Comparison of ENCODE assay signal across 11 cellular contexts in genomic region chr1:96416690-96417444, GRCh38.
DNase-seq lines count a peak whose midpoint lies in the region; ATAC-seq and TF ChIP-seq lines count a peak whose summit lies in the region.
"Had no signal": no experiment of that assay in that cellular context is flagged by ENCODE, and none has a peak within 500 bp of the region (broad histone marks: within the 10 kb centered on the region; RNA-seq: fewer than 3 reads in every experiment).

No MANE protein-coding gene starts in this region.

- no peak overlapping the region for H3K9ac ChIP-seq in endodermal cell (ENCODE audit: extremely low read depth, low read length, poor library complexity, severe bottlenecking)

- no peak overlapping the region for H3K27ac ChIP-seq in endodermal cell (ENCODE audit: low read depth, low read length)
- H3K27ac ChIP-seq: pancreas, upper lobe of left lung had no signal

- intact Hi-C loops in Calu3 (cut with micrococcal nuclease; ENCODE audit: unreplicated experiment): no loop called here

- CTCF ChIA-PET in Calu3 (lab: Charles Lee): no interaction called here

- ATAC-seq in GM21528 (IDR thresholded peaks at IDR 0.05; ENCODE audit: low FRiP score, unreplicated experiment) (peak; percentile 92), HG03457 (IDR thresholded peaks at IDR 0.05; ENCODE audit: unreplicated experiment) (peak; percentile 99)
- ATAC-seq: WTC11 had no signal

- no TSS peak for BruUV-seq in Calu3 (replicated peaks; lab: Mats Ljungman, UMichigan)

- H3K9me3 Mint-ChIP-seq in Calu3 (ENCODE audit: low read depth, unreplicated experiment): no peaks in the 10 kb centered on the region
- no peaks in the 10 kb centered on the region for H3K9me3 Mint-ChIP-seq in endodermal cell
- H3K9me3 Mint-ChIP-seq: WTC11 had no signal

- no peak overlapping the region for H3K4me3 ChIP-seq in endodermal cell (ENCODE audit: low read length)
- H3K4me3 ChIP-seq: pancreas, upper lobe of left lung had no signal

- DNase-seq in GM13977 (ENCODE audit: low spot score) (peak; percentile 27), fibroblast of peridontal ligament (ENCODE audit: extremely low read depth) (peak; percentile 44), NCI-H510A (lab: John Stamatoyannopoulos, UW) (no peak), Calu3 (no peak), NCI-H2227 (lab: John Stamatoyannopoulos, UW; ENCODE audit: unreplicated experiment) (no peak), endodermal cell (no peak)
- DNase-seq: pancreas, upper lobe of left lung had no signal

- H3K36me3 Mint-ChIP-seq in Calu3 (ENCODE audit: insufficient read depth, unreplicated experiment) (no peaks in the 10 kb centered on the region), endodermal cell (ENCODE audit: low read depth) (no peaks in the 10 kb centered on the region)
- H3K36me3 Mint-ChIP-seq: WTC11 had no signal

- H3K9me3 ChIP-seq in endodermal cell (ENCODE audit: control insufficient read depth, low read length): no peaks in the 10 kb centered on the region
- H3K9me3 ChIP-seq: pancreas, upper lobe of left lung had no signal

- H3K27me3 Mint-ChIP-seq in Calu3 (ENCODE audit: unreplicated experiment) (no peaks in the 10 kb centered on the region), endodermal cell (ENCODE audit: insufficient read depth) (no peaks in the 10 kb centered on the region)

- TF ChIP-seq CTCF in GM13977 (IDR thresholded peaks at IDR 0.05; ENCODE audit: extremely low read depth, insufficient read depth, missing control alignments) (no peak), Calu3 (IDR thresholded peaks at IDR 0.05; ENCODE audit: unreplicated experiment) (no peak), endodermal cell (conservative IDR thresholded peaks at IDR 0.05) (no peak)

- in situ Hi-C loops in GM13977 (cut with MboI; ENCODE audit: low pct_unique_long_range_greater_than_20kb, low sequenced_read_pairs, unreplicated experiment): no loop called here

- WGBS in endodermal cell (ENCODE audit: insufficient coverage in 1 of 2, insufficient read length in 1 of 2), 2 experiments: 91 to 100% methylated on average over 3 to 6 of the region's 6 CpGs

- no peaks in the 10 kb centered on the region for H3K4me1 Mint-ChIP-seq in Calu3 (ENCODE audit: low read depth, unreplicated experiment)
- H3K4me1 Mint-ChIP-seq in endodermal cell: no peaks in the 10 kb centered on the region
- H3K4me1 Mint-ChIP-seq: WTC11 had no signal

- H3K4me1 ChIP-seq in endodermal cell (ENCODE audit: control insufficient read depth, insufficient read depth, low read length): no peaks in the 10 kb centered on the region
- H3K4me1 ChIP-seq: pancreas, upper lobe of left lung had no signal

- H3K27ac Mint-ChIP-seq in Calu3 (ENCODE audit: unreplicated experiment): no peak overlapping the region
- no peak overlapping the region for H3K27ac Mint-ChIP-seq in endodermal cell
- H3K27ac Mint-ChIP-seq: WTC11 had no signal

- H3K27me3 ChIP-seq in endodermal cell (ENCODE audit: control insufficient read depth, insufficient read depth, low read length, poor library complexity, severe bottlenecking): no peaks in the 10 kb centered on the region
- H3K27me3 ChIP-seq: pancreas, upper lobe of left lung had no signal

- H3K4me3 Mint-ChIP-seq in Calu3 (ENCODE audit: low read depth, unreplicated experiment) (no peak overlapping the region), endodermal cell (no peak overlapping the region)
- H3K4me3 Mint-ChIP-seq: WTC11 had no signal

- no peaks in the 10 kb centered on the region for H3K36me3 ChIP-seq in endodermal cell (ENCODE audit: control insufficient read depth, insufficient read depth, low read length)
- H3K36me3 ChIP-seq: pancreas, upper lobe of left lung had no signal

Comparison
In these comparisons a context has a peak if more than half of its experiments do, and no peak if none do; other contexts are left out.
1. DNase-seq: peak in GM13977 (single experiment) and fibroblast of peridontal ligament (single experiment); none in NCI-H510A (single experiment), Calu3 (single experiment), NCI-H2227 (single experiment) and endodermal cell (single experiment).